Comparison of ENCODE assay signal across 1 cellular context in the genomic region with DNA sequence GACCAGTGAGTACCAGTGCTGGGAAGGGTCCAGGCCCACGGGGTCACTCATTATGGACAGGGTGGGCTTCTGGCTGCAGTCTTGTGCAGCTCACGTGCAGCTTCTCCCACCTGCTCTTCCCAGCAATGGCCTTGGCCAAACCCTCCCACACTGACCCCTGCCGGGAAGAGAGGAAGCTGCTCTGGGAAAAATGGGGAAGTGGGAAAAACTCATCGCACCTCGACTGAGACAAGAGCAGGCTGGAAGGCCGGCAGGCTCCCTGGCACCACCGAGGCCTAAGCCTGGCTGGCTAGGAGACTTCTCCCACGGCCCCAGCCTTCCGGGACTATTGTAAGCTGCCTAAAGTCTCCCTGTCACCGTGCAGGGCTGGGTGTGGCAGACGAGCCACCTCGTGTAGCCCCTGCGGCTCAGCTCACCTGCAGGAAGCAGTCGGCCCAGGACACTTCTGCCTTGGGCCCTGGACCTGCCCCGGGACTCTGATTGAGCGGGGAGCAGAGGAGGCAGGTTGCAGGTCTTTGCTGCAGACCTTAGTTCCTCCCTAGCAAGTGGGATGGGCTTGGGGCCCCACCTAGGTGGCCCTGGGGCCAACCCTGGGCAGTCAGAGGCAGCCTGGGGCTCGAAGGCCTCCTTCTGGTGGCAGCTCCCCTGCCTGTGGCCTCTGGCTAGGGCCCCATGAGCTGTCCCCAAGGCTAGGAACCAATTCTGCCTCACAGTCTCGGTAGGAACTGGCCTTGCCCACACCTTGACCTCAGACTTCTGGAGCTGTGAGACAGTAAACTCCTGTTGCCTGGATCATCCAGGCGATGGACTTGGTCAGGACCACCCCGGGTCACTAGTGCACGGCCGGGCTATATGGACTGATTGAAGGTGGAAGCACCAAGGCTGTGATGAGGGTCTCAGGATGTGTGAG.
TF ChIP-seq lines count a peak whose summit lies in the region.

No MANE protein-coding gene starts in this region.

TF ChIP-seq in HCT116, 20 proteins besides CTCF, POLR2A, EP300 and RAD21 (continued from another document):
- no peak for TF ChIP-seq TCF7L2 (IDR thresholded peaks at IDR 0.05; ENCODE audit: borderline replicate concordance, extremely low read depth, insufficient read depth, insufficient read length)
- TF ChIP-seq POLR2AphosphoS5 (IDR thresholded peaks at IDR 0.05; ENCODE audit: low read depth, low read length) = no peak
- TF ChIP-seq JUND (IDR thresholded peaks at IDR 0.05) = no peak
